In genomic region chr5:38598296-38598993, GRCh38 we compare ENCODE assay signal across 23 cellular contexts. TPM values are rescaled to one million over a fixed set of nuclear protein-coding genes. Genes with fewer than 3 reads are reported as not detected.
A peak's percentile ranks its signal among the peaks of the same experiment; 100 is the strongest.
DNase-seq lines count a peak whose midpoint lies in the region; ATAC-seq and TF ChIP-seq lines count a peak whose summit lies in the region.
"Had no signal": no experiment of that assay in that cellular context is flagged by ENCODE, and none has a peak within 500 bp of the region (broad histone marks: within the 10 kb centered on the region; RNA-seq: fewer than 3 reads in every experiment).

No MANE protein-coding gene starts in this region.

- 0 out of 4 replicates have a peak overlapping the region, but pooled peaks of 1 of the 2 experiments have one; percentile 8 for H4K8ac ChIP-seq in IMR-90 (ENCODE audit: low read depth in 2 of 2, low read length in 2 of 2)
- peak overlapping the region; percentile 54 for H4K8ac ChIP-seq in trophoblast cell (ENCODE audit: low read depth, low read length)

- DNase-seq in Daoy (ENCODE audit: low read depth) (peak; percentile 8), IMR-90 (no peak), endodermal cell (no peak), trophoblast cell (peak; percentile 75 to 91), SK-N-DZ (ENCODE audit: low spot score) (no peak)
- DNase-seq: activated CD4-positive, alpha-beta memory T cell treated with anti-CD3 and anti-CD28 coated beads for 36 hours; activated effector memory CD4-positive, alpha-beta T cell treated with anti-CD3 and anti-CD28 coated beads, Interleukin-2, amount 50 U/mL, for 16 hours; activated naive CD8-positive, alpha-beta T cell treated with anti-CD3 and anti-CD28 coated beads, Interleukin-2, amount 50 U/mL, for 24 hours; CD8-positive, alpha-beta memory T cell; DMS79 treated with DMSO at 0.1 percent for 48 hours; effector memory CD8-positive, alpha-beta T cell; GOT3; NCI-H1105; NCI-H2029 treated with DMSO at 0.1 percent for 48 hours; NCI-H345; small intestine; stimulated activated CD4-positive, alpha-beta T cell treated with anti-CD3 and anti-CD28 coated beads, Interleukin-2, amount 100 ng/mL, for 24 hours; T1000 had no signal

- H3K4me2 ChIP-seq in IMR-90 (ENCODE audit: low read depth, low read length) (peak overlapping the region; percentile 30; the same call in 1 of the 2 replicates), trophoblast cell (ENCODE audit: low read length) (no peak overlapping the region)

- H4K5ac ChIP-seq in IMR-90 (ENCODE audit: low read depth, low read length): no peak overlapping the region; the same call in 1 of the 2 replicates

- H3K79me1 ChIP-seq in IMR-90 (ENCODE audit: low read depth in 1 of 2, low read length in 2 of 2): no peaks in the 10 kb centered on the region
- peaks cover 21% of the 10 kb centered on the region for H3K79me1 ChIP-seq in trophoblast cell (ENCODE audit: low read length)

- WGBS in IMR-90 (ENCODE audit: extremely low coverage in 2 of 2, insufficient read length in 1 of 2), 2 experiments: 100% methylated on average over 2 of the region's 8 CpGs; no CpG with 5 or more reads in 1 of the 2 experiments
- WGBS in endodermal cell (ENCODE audit: insufficient coverage in 1 of 2, insufficient read length in 1 of 2), 2 experiments: 70 to 86% methylated on average over 6 to 8 of the region's 8 CpGs
- WGBS in trophoblast cell (ENCODE audit: extremely low coverage, insufficient coverage, insufficient read length): no CpG with 5 or more reads among the region's 8 CpGs

- H2BK5ac ChIP-seq in IMR-90 (ENCODE audit: low read depth, low read length, poor library complexity, severe bottlenecking): no peak overlapping the region
- peak overlapping the region; percentile 71 for H2BK5ac ChIP-seq in trophoblast cell (ENCODE audit: low read depth, low read length, poor library complexity)

- ATAC-seq in IMR-90 (ENCODE audit: low read depth) (peak; percentile 21), GM21825 (IDR thresholded peaks at IDR 0.05; ENCODE audit: unreplicated experiment) (no peak), GM19023 (IDR thresholded peaks at IDR 0.05; ENCODE audit: unreplicated experiment) (no peak)
- ATAC-seq: activated naive CD8-positive, alpha-beta T cell treated with anti-CD3 and anti-CD28 coated beads, Interleukin-2, amount 50 U/mL, for 24 hours; effector memory CD8-positive, alpha-beta T cell; left lobe of liver; stimulated activated effector memory CD8-positive, alpha-beta T cell treated with anti-CD3 and anti-CD28 coated beads, Interleukin-12 subunit alpha, Interleukin-12 subunit beta, amount 100 ng/mL, for 72 hours had no signal

- H3K9ac ChIP-seq in IMR-90 (ENCODE audit: low read depth, low read length) (no peak overlapping the region), endodermal cell (ENCODE audit: extremely low read depth, low read length, poor library complexity, severe bottlenecking) (peak overlapping the region; percentile 1), trophoblast cell (ENCODE audit: low read length) (no peak overlapping the region)

- peak overlapping the region; percentile 76 for H3K14ac ChIP-seq in IMR-90 (replicated peaks; ENCODE audit: low read depth, low read length)
- peak overlapping the region; percentile 83 for H3K14ac ChIP-seq in trophoblast cell (ENCODE audit: low read length)

- H3K4ac ChIP-seq in IMR-90 (ENCODE audit: low read depth, low read length) (peak overlapping the region; percentile 83), trophoblast cell (ENCODE audit: low read depth, low read length) (no peak overlapping the region)

- H3K9me1 ChIP-seq in IMR-90 (ENCODE audit: insufficient read depth, low read length): peaks cover 18% of the 10 kb centered on the region

- H3K9me3 Mint-ChIP-seq in endodermal cell: no peaks in the 10 kb centered on the region
- H3K9me3 Mint-ChIP-seq: activated CD4-positive, alpha-beta memory T cell treated with anti-CD3 and anti-CD28 coated beads for 36 hours; activated naive CD8-positive, alpha-beta T cell treated with anti-CD3 and anti-CD28 coated beads, Interleukin-2, amount 50 U/mL, for 24 hours; effector memory CD8-positive, alpha-beta T cell; stimulated activated effector memory CD8-positive, alpha-beta T cell treated with anti-CD3 and anti-CD28 coated beads, Interleukin-12 subunit alpha, Interleukin-12 subunit beta, amount 100 ng/mL, for 72 hours had no signal

- in situ Hi-C loops in IMR-90 (cut with MboI; ENCODE audit: low sequenced_read_pairs): no loop called here

- H2BK20ac ChIP-seq in IMR-90 (ENCODE audit: low read depth, low read length): peak overlapping the region; percentile 85

- peaks cover 4% of the 10 kb centered on the region for H3K79me2 ChIP-seq in trophoblast cell (ENCODE audit: control insufficient read depth, insufficient read depth, low read length, poor library complexity)

- H2BK120ac ChIP-seq in IMR-90 (ENCODE audit: low read depth, low read length) (peak overlapping the region; percentile 80), trophoblast cell (ENCODE audit: insufficient read depth, low read length, poor library complexity) (peak overlapping the region; percentile 84)

- H3K27me3 ChIP-seq in IMR-90 (ENCODE audit: control insufficient read depth, insufficient read depth, low read length) (peaks cover 2% of the 10 kb centered on the region; the same call in 1 of the 2 replicates), endodermal cell (ENCODE audit: control insufficient read depth, insufficient read depth, low read length, poor library complexity, severe bottlenecking) (no peaks in the 10 kb centered on the region), trophoblast cell (ENCODE audit: insufficient read depth, low read length) (no peaks in the 10 kb centered on the region)
- H3K27me3 ChIP-seq: brain microvascular endothelial cell had no signal

- BruUV-seq in IMR-90 (replicated peaks; lab: Mats Ljungman, UMichigan): no TSS peak

- no peak for TF ChIP-seq RAD21 in IMR-90 (IDR thresholded peaks at IDR 0.05; ENCODE audit: low read length)

- H2AFZ ChIP-seq in IMR-90 (replicated peaks; ENCODE audit: low read length, poor library complexity) (no peak overlapping the region), trophoblast cell (ENCODE audit: insufficient read depth, low read length, poor library complexity) (no peak overlapping the region)

- H2AK9ac ChIP-seq in IMR-90 (replicated peaks; ENCODE audit: low read depth, low read length, poor library complexity): no peak overlapping the region

- H3K4me1 Mint-ChIP-seq in endodermal cell: peaks cover 76% of the 10 kb centered on the region
- H3K4me1 Mint-ChIP-seq: activated naive CD8-positive, alpha-beta T cell treated with anti-CD3 and anti-CD28 coated beads, Interleukin-2, amount 50 U/mL, for 24 hours; CD8-positive, alpha-beta memory T cell; stimulated activated effector memory CD8-positive, alpha-beta T cell treated with anti-CD3 and anti-CD28 coated beads, Interleukin-12 subunit alpha, Interleukin-12 subunit beta, amount 100 ng/mL, for 72 hours had no signal

- H3K23ac ChIP-seq in IMR-90 (ENCODE audit: low read depth, low read length): no peak overlapping the region
- H3K23ac ChIP-seq in trophoblast cell (ENCODE audit: low read length): no peak overlapping the region

- dilution Hi-C loops in IMR-90 (cut with HindIII; ENCODE audit: low sequenced_read_pairs, unreplicated experiment): no loop called here

- H3K4me3 Mint-ChIP-seq in endodermal cell: no peak overlapping the region
- H3K4me3 Mint-ChIP-seq: activated CD4-positive, alpha-beta memory T cell treated with anti-CD3 and anti-CD28 coated beads for 36 hours; activated naive CD8-positive, alpha-beta T cell treated with anti-CD3 and anti-CD28 coated beads, Interleukin-2, amount 50 U/mL, for 24 hours; CD8-positive, alpha-beta memory T cell; effector memory CD8-positive, alpha-beta T cell; stimulated activated effector memory CD8-positive, alpha-beta T cell treated with anti-CD3 and anti-CD28 coated beads, Interleukin-12 subunit alpha, Interleukin-12 subunit beta, amount 100 ng/mL, for 72 hours had no signal

- H3K4me3 ChIP-seq in IMR-90 (ENCODE audit: insufficient read depth, low read depth, low read length) (no peak overlapping the region), endodermal cell (ENCODE audit: low read length) (peak overlapping the region; percentile 49), trophoblast cell (ENCODE audit: low read depth, low read length) (no peak overlapping the region)

- no peaks in the 10 kb centered on the region for H3K27me3 Mint-ChIP-seq in endodermal cell (ENCODE audit: insufficient read depth)

- TF ChIP-seq CTCF in IMR-90 (conservative IDR thresholded peaks at IDR 0.05; ENCODE audit: low read depth, low read length) (no peak), endodermal cell (conservative IDR thresholded peaks at IDR 0.05) (no peak)

- H3K36me3 ChIP-seq in IMR-90 (ENCODE audit: control insufficient read depth, insufficient read depth, low read length): no peaks in the 10 kb centered on the region
- H3K36me3 ChIP-seq in endodermal cell (ENCODE audit: control insufficient read depth, insufficient read depth, low read length): no peaks in the 10 kb centered on the region
- no peaks in the 10 kb centered on the region for H3K36me3 ChIP-seq in trophoblast cell (ENCODE audit: control insufficient read depth in 1 of 2, insufficient read depth in 2 of 2, low read length in 2 of 2)
- H3K36me3 ChIP-seq: brain microvascular endothelial cell had no signal

- H3K56ac ChIP-seq in IMR-90 (ENCODE audit: extremely low read depth, insufficient read depth, low read length): no peak overlapping the region

- 0 out of 2 replicates have a peak overlapping the region, but pooled peaks have one; percentile 17 for H3K27ac ChIP-seq in IMR-90 (ENCODE audit: insufficient read depth, low read length)
- H3K27ac ChIP-seq in endodermal cell (ENCODE audit: low read depth, low read length): no peak overlapping the region
- H3K27ac ChIP-seq in trophoblast cell (ENCODE audit: low read depth, low read length): peak overlapping the region; percentile 87
- H3K27ac ChIP-seq: brain microvascular endothelial cell had no signal

- H3K18ac ChIP-seq in IMR-90 (ENCODE audit: low read depth, low read length) (peak overlapping the region; percentile 69), trophoblast cell (ENCODE audit: low read length) (peak overlapping the region; percentile 85)

- H3K4me1 ChIP-seq in IMR-90 (ENCODE audit: control insufficient read depth, insufficient read depth, low read length) (peaks cover 14% of the 10 kb centered on the region), endodermal cell (ENCODE audit: control insufficient read depth, insufficient read depth, low read length) (peaks cover 37% of the 10 kb centered on the region), trophoblast cell (ENCODE audit: control insufficient read depth in 1 of 2, insufficient read depth in 2 of 2, low read length in 2 of 2) (peaks cover 26 to 32% of the 10 kb centered on the region in 2 experiments)

- H3K9me3 ChIP-seq in IMR-90 (ENCODE audit: control insufficient read depth, insufficient read depth, low read length) (no peaks in the 10 kb centered on the region), endodermal cell (ENCODE audit: control insufficient read depth, low read length) (no peaks in the 10 kb centered on the region), trophoblast cell (ENCODE audit: insufficient read depth, low read depth, low read length) (no peaks in the 10 kb centered on the region)

- H4K12ac ChIP-seq in trophoblast cell (ENCODE audit: low read depth, low read length): no peak overlapping the region

- no peak for TF ChIP-seq POLR2A in IMR-90 (IDR thresholded peaks at IDR 0.05; ENCODE audit: low read depth, low read length)

- no peaks in the 10 kb centered on the region for H3K36me3 Mint-ChIP-seq in endodermal cell (ENCODE audit: low read depth)
- H3K36me3 Mint-ChIP-seq: activated CD4-positive, alpha-beta memory T cell treated with anti-CD3 and anti-CD28 coated beads for 36 hours; CD8-positive, alpha-beta memory T cell; stimulated activated effector memory CD8-positive, alpha-beta T cell treated with anti-CD3 and anti-CD28 coated beads, Interleukin-12 subunit alpha, Interleukin-12 subunit beta, amount 100 ng/mL, for 72 hours had no signal

- peak overlapping the region; percentile 65 for H4K91ac ChIP-seq in IMR-90 (ENCODE audit: insufficient read depth, low read depth, low read length)
- H4K91ac ChIP-seq in trophoblast cell (ENCODE audit: low read depth, low read length): peak overlapping the region; percentile 77

- intact Hi-C loops in IMR-90 (cut with micrococcal nuclease): no loop called here

- CTCF ChIA-PET in IMR-90 (lab: Yijun Ruan, JAX): interaction anchor here (0.6 kb wide), 3 partner anchors 235 to 358 kb away, joined by 3 read pairs; no protein-coding TSS in a partner anchor

- peak overlapping the region; percentile 75 for H2AK5ac ChIP-seq in IMR-90 (ENCODE audit: low read depth, low read length)
- peak overlapping the region; percentile 73 for H2AK5ac ChIP-seq in trophoblast cell (ENCODE audit: low read length)

- POLR2A ChIA-PET in IMR-90 (lab: Charles Lee; ENCODE audit: unreplicated experiment): no interaction called here

- peak overlapping the region; percentile 20; the same call in 1 of the 3 replicates for H2BK15ac ChIP-seq in IMR-90 (ENCODE audit: low read depth, low read length)

- peak overlapping the region; percentile 80 for H3K27ac Mint-ChIP-seq in endodermal cell
- H3K27ac Mint-ChIP-seq: activated CD4-positive, alpha-beta memory T cell treated with anti-CD3 and anti-CD28 coated beads for 36 hours; activated naive CD8-positive, alpha-beta T cell treated with anti-CD3 and anti-CD28 coated beads, Interleukin-2, amount 50 U/mL, for 24 hours; CD8-positive, alpha-beta memory T cell; effector memory CD8-positive, alpha-beta T cell; stimulated activated effector memory CD8-positive, alpha-beta T cell treated with anti-CD3 and anti-CD28 coated beads, Interleukin-12 subunit alpha, Interleukin-12 subunit beta, amount 100 ng/mL, for 72 hours had no signal

- peak overlapping the region; percentile 92 for H2BK12ac ChIP-seq in trophoblast cell (ENCODE audit: low read length)

- peaks cover 5% of the 10 kb centered on the region; the same call in 1 of the 2 replicates for H4K20me1 ChIP-seq in IMR-90 (ENCODE audit: insufficient read depth, low read length)

RNA-seq across cellular contexts. Expression of gene LIFR, which starts 42.0 kb away (rescaled TPM):
- total RNA-seq in Daoy (2014; rRNA removed; shearing (Covaris generic)): 7.4 and 10.1 TPM in 2 replicates
- total RNA-seq in IMR-90 (2012; rRNA removed) (10.4 and 13.9 TPM in 2 replicates), endodermal cell (10 to 100 TPM; 81.7 to 85.9 TPM)
- polyA plus RNA-seq in IMR-90 (2012; rRNA removed): 1.6 and 1.9 TPM in 2 replicates
- polyA plus RNA-seq in IMR-90 (2012; cell fraction: cytosol; rRNA removed): 0.35 and 0.54 TPM in 2 replicates
- 0.50 and 4.3 TPM in 2 replicates for polyA plus RNA-seq in IMR-90 (2012; cell fraction: nucleus; rRNA removed; ENCODE audit: low replicate concordance)
- 36.8 TPM for polyA plus RNA-seq in endodermal cell (2013, experiment 1 of 2)
- polyA plus RNA-seq in endodermal cell (2013, experiment 2 of 2): 46.8 TPM
- 16.6 and 16.7 TPM in 2 replicates for polyA plus RNA-seq in trophoblast cell (2013)
- 16.8 and 18.7 TPM in 2 replicates for polyA plus RNA-seq in SK-N-DZ (2014; cell fraction: cytosol; rRNA removed)
- polyA plus RNA-seq in SK-N-DZ (2014; cell fraction: nucleus; rRNA removed): 21.6 and 22.9 TPM in 2 replicates
- total RNA-seq: CD8-positive, alpha-beta memory T cell had no signal
- polyA plus RNA-seq: CD8-positive, alpha-beta memory T cell had no signal

Comparison
In these comparisons a context has a peak if more than half of its experiments do, and no peak if none do; other contexts are left out.
1. DNase-seq: peak in Daoy (single experiment) and trophoblast cell (2 of 2); none in IMR-90 (single experiment), endodermal cell (single experiment) and SK-N-DZ (single experiment).